ENCODE assay signal across 29 cellular contexts in the genomic region with DNA sequence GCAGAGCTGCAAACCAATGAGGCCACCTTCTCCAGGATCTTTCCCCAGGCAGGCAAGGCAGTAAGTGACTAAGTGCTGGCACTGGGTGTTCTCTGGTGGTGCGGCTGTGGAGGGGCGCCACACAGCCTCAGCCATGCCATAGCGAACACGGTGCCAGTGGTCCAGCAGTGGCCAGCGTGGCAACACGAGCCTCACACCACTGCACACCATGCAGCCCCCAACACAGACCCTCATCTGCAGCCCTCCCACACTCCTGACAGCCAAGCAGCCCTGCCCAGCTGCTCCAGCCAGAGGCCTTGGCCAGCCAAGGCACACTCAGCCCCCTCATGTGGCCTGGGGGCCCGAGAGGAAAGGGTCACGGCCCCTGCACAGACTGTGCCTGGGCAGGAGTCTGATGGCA. TPM values are rescaled to one million over a fixed set of nuclear protein-coding genes. Genes with fewer than 3 reads are reported as not detected.
DNase-seq lines count a peak whose midpoint lies in the region; ATAC-seq and TF ChIP-seq lines count a peak whose summit lies in the region.
"Had no signal": no experiment of that assay in that cellular context is flagged by ENCODE, and none has a peak within 500 bp of the region (broad histone marks: within the 10 kb centered on the region; RNA-seq: fewer than 3 reads in every experiment).

No MANE protein-coding gene starts in this region.

- H3K27me3 ChIP-seq in Loucy (ENCODE audit: insufficient read depth, low read length, poor library complexity, severe bottlenecking) (no peaks in the 10 kb centered on the region), esophagus muscularis mucosa (no peaks in the 10 kb centered on the region), gastrocnemius medialis (no peaks in the 10 kb centered on the region)
- no peaks in the 10 kb centered on the region for H3K27me3 ChIP-seq in effector memory CD4-positive, alpha-beta T cell (replicated peaks; ENCODE audit: control insufficient read depth, insufficient read depth, low read length, poor library complexity, severe bottlenecking)
- H3K27me3 ChIP-seq: heart right ventricle, stomach, thyroid gland had no signal

- no peak for TF ChIP-seq CTCF in Loucy (conservative IDR thresholded peaks at IDR 0.05; ENCODE audit: low read length)
- TF ChIP-seq CTCF in esophagus muscularis mucosa (IDR thresholded peaks at IDR 0.05) = no peak
- TF ChIP-seq CTCF in gastrocnemius medialis (IDR thresholded peaks at IDR 0.05 in 4 of 5, conservative IDR thresholded peaks at IDR 0.05 in 1 of 5) = no peak
- no peak for TF ChIP-seq CTCF in progenitor cell of endocrine pancreas (IDR thresholded peaks at IDR 0.05; ENCODE audit: unreplicated experiment)

- H3K4me2 ChIP-seq in Loucy (ENCODE audit: low read depth, low read length, poor library complexity, severe bottlenecking) = peak overlapping the region; percentile 37

- TF ChIP-seq POLR2A in esophagus muscularis mucosa (IDR thresholded peaks at IDR 0.05; ENCODE audit: low read depth) (no peak), gastrocnemius medialis (IDR thresholded peaks at IDR 0.05) (no peak)

- WGBS in esophagus muscularis mucosa = 86% methylated on average over 8 of the region's 8 CpGs

- H3K27ac ChIP-seq in esophagus muscularis mucosa (replicated peaks in 1 of 4) (peak overlapping the region; percentile 80 to 84 (median 84)), gastrocnemius medialis (peak overlapping the region; percentile 5 to 91 (median 38))
- H3K27ac ChIP-seq in effector memory CD4-positive, alpha-beta T cell (ENCODE audit: insufficient read depth, low read length, poor library complexity, severe bottlenecking) = no peak overlapping the region
- H3K27ac ChIP-seq: SK-N-MC, thyroid gland had no signal

- H3K36me3 ChIP-seq in Loucy (ENCODE audit: insufficient read depth, low read length) = no peaks in the 10 kb centered on the region; the same call in 1 of the 2 replicates
- H3K36me3 ChIP-seq in esophagus muscularis mucosa = peaks cover 2 to 46% (median 29%) of the 10 kb centered on the region in 4 donors
- H3K36me3 ChIP-seq in gastrocnemius medialis = peaks cover 0 to 19% of the 10 kb centered on the region in 2 donors
- H3K36me3 ChIP-seq in effector memory CD4-positive, alpha-beta T cell (ENCODE audit: control insufficient read depth, insufficient read depth, low read length) = peaks cover 27% of the 10 kb centered on the region

- peak overlapping the region; percentile 12 for H3K9ac ChIP-seq in Loucy (ENCODE audit: low read depth, low read length, poor library complexity, severe bottlenecking)

- no peaks in the 10 kb centered on the region for H3K9me3 Mint-ChIP-seq in activated T-cell treated with anti-CD3 and anti-CD28 coated beads, Interleukin-2, amount 50 U/mL, for 24 hours
- no peaks in the 10 kb centered on the region for H3K9me3 Mint-ChIP-seq in activated T-cell treated with anti-CD3 and anti-CD28 coated beads, Interleukin-2, amount 50 U/mL, for 72 hours
- no peaks in the 10 kb centered on the region for H3K9me3 Mint-ChIP-seq in progenitor cell of endocrine pancreas (ENCODE audit: low read depth)
- H3K9me3 Mint-ChIP-seq: T-helper 1 cell treated with Interleukin-12 subunit alpha and Interleukin-12 subunit beta and Interleukin-4 antibody, amounts not matched to agents 30 μg/mL and 1 μg/mL, for 36 hours had no signal

- peaks cover 55% of the 10 kb centered on the region for H3K36me3 Mint-ChIP-seq in activated T-cell treated with anti-CD3 and anti-CD28 coated beads, Interleukin-2, amount 50 U/mL, for 24 hours (ENCODE audit: low read depth)
- H3K36me3 Mint-ChIP-seq in activated T-cell treated with anti-CD3 and anti-CD28 coated beads, Interleukin-2, amount 50 U/mL, for 72 hours (ENCODE audit: insufficient read depth in 2 of 2) = peaks cover 5 to 9% of the 10 kb centered on the region in 2 donors
- H3K36me3 Mint-ChIP-seq in progenitor cell of endocrine pancreas (ENCODE audit: insufficient read depth) = peaks cover 1% of the 10 kb centered on the region

- no peak overlapping the region for H2AFZ ChIP-seq in Loucy (ENCODE audit: low read length)

- in situ Hi-C loops in gastrocnemius medialis (cut with MboI; ENCODE audit: low sequenced_read_pairs in 4 of 4) = no loop called here

- intact Hi-C loops in esophagus muscularis mucosa (cut with DNase I) = no loop called here
- intact Hi-C loops in gastrocnemius medialis (cut with DNase I; ENCODE audit: low total_unique reads) = no loop called here

- H4K20me1 ChIP-seq in Loucy (ENCODE audit: insufficient read depth, low read length, poor library complexity, severe bottlenecking) = peaks cover 62% of the 10 kb centered on the region

- H3K4me3 ChIP-seq in Loucy (ENCODE audit: low read length, poor library complexity, severe bottlenecking) = peak overlapping the region; percentile 20
- no peak overlapping the region for H3K4me3 ChIP-seq in esophagus muscularis mucosa
- no peak overlapping the region for H3K4me3 ChIP-seq in gastrocnemius medialis
- H3K4me3 ChIP-seq in effector memory CD4-positive, alpha-beta T cell (ENCODE audit: insufficient read depth, low read depth, low read length, poor library complexity, severe bottlenecking) = no peak overlapping the region
- H3K4me3 ChIP-seq: heart right ventricle, SK-N-MC, thyroid gland had no signal

- H3K27ac Mint-ChIP-seq in activated T-cell treated with anti-CD3 and anti-CD28 coated beads, Interleukin-2, amount 50 U/mL, for 24 hours = peak overlapping the region; percentile 78
- H3K27ac Mint-ChIP-seq in activated T-cell treated with anti-CD3 and anti-CD28 coated beads, Interleukin-2, amount 50 U/mL, for 72 hours = no peak overlapping the region
- H3K27ac Mint-ChIP-seq in progenitor cell of endocrine pancreas = no peak overlapping the region

- no peak for TF ChIP-seq EP300 in esophagus muscularis mucosa (IDR thresholded peaks at IDR 0.05)

- H3K27me3 Mint-ChIP-seq in activated T-cell treated with anti-CD3 and anti-CD28 coated beads, Interleukin-2, amount 50 U/mL, for 24 hours = no peaks in the 10 kb centered on the region
- no peaks in the 10 kb centered on the region for H3K27me3 Mint-ChIP-seq in activated T-cell treated with anti-CD3 and anti-CD28 coated beads, Interleukin-2, amount 50 U/mL, for 72 hours (ENCODE audit: low read depth)
- H3K27me3 Mint-ChIP-seq in progenitor cell of endocrine pancreas = no peaks in the 10 kb centered on the region

- H3K4me1 ChIP-seq in Loucy (ENCODE audit: insufficient read depth, low read length, poor library complexity, severe bottlenecking) (peaks cover 37% of the 10 kb centered on the region), esophagus muscularis mucosa (peaks cover 57 to 93% (median 91%) of the 10 kb centered on the region in 4 donors), gastrocnemius medialis (peaks cover 54 to 67% of the 10 kb centered on the region in 2 donors)
- H3K4me1 ChIP-seq in effector memory CD4-positive, alpha-beta T cell (ENCODE audit: control insufficient read depth, insufficient read depth, low read length, poor library complexity, severe bottlenecking) = peaks cover 34% of the 10 kb centered on the region

- peak overlapping the region; percentile 25 for H3K4me3 Mint-ChIP-seq in activated T-cell treated with anti-CD3 and anti-CD28 coated beads, Interleukin-2, amount 50 U/mL, for 24 hours
- H3K4me3 Mint-ChIP-seq in activated T-cell treated with anti-CD3 and anti-CD28 coated beads, Interleukin-2, amount 50 U/mL, for 72 hours = no peak overlapping the region
- H3K4me3 Mint-ChIP-seq in progenitor cell of endocrine pancreas (ENCODE audit: low read depth) = no peak overlapping the region

- no peak for ATAC-seq in activated T-cell treated with anti-CD3 and anti-CD28 coated beads, Interleukin-2, amount 50 U/mL, for 72 hours (replicated peaks in 1 of 2)
- no peak for ATAC-seq in gastrocnemius medialis
- ATAC-seq: heart right ventricle had no signal

- H3K9me3 ChIP-seq in Loucy (ENCODE audit: insufficient read depth, low read depth, low read length) = no peaks in the 10 kb centered on the region
- H3K9me3 ChIP-seq in esophagus muscularis mucosa = no peaks in the 10 kb centered on the region
- H3K9me3 ChIP-seq in gastrocnemius medialis = no peaks in the 10 kb centered on the region
- no peaks in the 10 kb centered on the region for H3K9me3 ChIP-seq in effector memory CD4-positive, alpha-beta T cell (ENCODE audit: control insufficient read depth, low read length)
- H3K9me3 ChIP-seq: heart right ventricle, stomach, thyroid gland had no signal

- H3F3A ChIP-seq in Loucy (ENCODE audit: low read depth) = no peaks in the 10 kb centered on the region

- DNase-seq in activated T-cell treated with anti-CD3 and anti-CD28 coated beads, Interleukin-2, amount 50 U/mL, for 24 hours = no peak
- no peak for DNase-seq in activated T-cell treated with anti-CD3 and anti-CD28 coated beads, Interleukin-2, amount 50 U/mL, for 72 hours
- no peak for DNase-seq in esophagus muscularis mucosa (ENCODE audit: extremely low spot score)
- DNase-seq in gastrocnemius medialis = no peak
- no peak for DNase-seq in NCI-H82 (lab: John Stamatoyannopoulos, UW)
- DNase-seq in progenitor cell of endocrine pancreas (ENCODE audit: low spot score, unreplicated experiment) = no peak
- DNase-seq in effector memory CD4-positive, alpha-beta T cell = no peak
- DNase-seq: activated CD4-positive, alpha-beta T cell treated with anti-CD3 and anti-CD28 coated beads for 1 hour; activated T-cell treated with anti-CD3 and anti-CD28 coated beads, Interleukin-2, amount 50 U/mL, for 1 hour; amniotic stem cell; DMS53; effector CD8-positive, alpha-beta T cell; HCEC 1CT; heart right ventricle; Kasumi-1; MV-4-11; NCI-H146; NCI-H2107; NCI-H446; NCI-H774; small intestine; stimulated activated CD4-positive, alpha-beta T cell treated with anti-CD3 and anti-CD28 coated beads, Interleukin-1b, Interleukin-23, amount 100 ng/mL, for 48 hours; stimulated activated CD8-positive, alpha-beta memory T cell treated with anti-CD3 and anti-CD28 coated beads, Interleukin-4, amount 100 ng/mL, for 48 hours; stomach; thyroid gland had no signal

- H3K9me2 ChIP-seq in Loucy (replicated peaks; ENCODE audit: low read depth, low read length) = no peaks in the 10 kb centered on the region

- H3K4me1 Mint-ChIP-seq in activated T-cell treated with anti-CD3 and anti-CD28 coated beads, Interleukin-2, amount 50 U/mL, for 24 hours (ENCODE audit: low read depth) = peaks cover 41% of the 10 kb centered on the region
- peaks cover 31% of the 10 kb centered on the region for H3K4me1 Mint-ChIP-seq in activated T-cell treated with anti-CD3 and anti-CD28 coated beads, Interleukin-2, amount 50 U/mL, for 72 hours (ENCODE audit: low read depth)
- H3K4me1 Mint-ChIP-seq in progenitor cell of endocrine pancreas (ENCODE audit: low read depth) = peaks cover 7% of the 10 kb centered on the region

- peaks cover 71% of the 10 kb centered on the region for H3K79me2 ChIP-seq in Loucy (ENCODE audit: insufficient read depth, low read length)

RNA-seq across cellular contexts. Expression of gene INTS11, which starts 3.0 kb away (rescaled TPM):
- 100 to 1,000 TPM; 108 to 131 TPM for total RNA-seq in activated T-cell treated with anti-CD3 and anti-CD28 coated beads, Interleukin-2, amount 50 U/mL, for 72 hours
- 100 to 1,000 TPM in 1 of 4 donors, 10 to 100 TPM in 3; 75.9 to 121 (median 87.8) TPM for total RNA-seq in esophagus muscularis mucosa
- total RNA-seq in gastrocnemius medialis = 10 to 100 TPM; 74.0 to 94.4 (median 84.7) TPM
- 163 and 177 TPM in 2 replicates for total RNA-seq in progenitor cell of endocrine pancreas

RNA-seq across cellular contexts. Expression of gene CPTP, which starts 3.1 kb away (rescaled TPM):
- 10 to 100 TPM; 18.0 to 22.8 TPM for total RNA-seq in activated T-cell treated with anti-CD3 and anti-CD28 coated beads, Interleukin-2, amount 50 U/mL, for 72 hours
- total RNA-seq in esophagus muscularis mucosa (10 to 100 TPM; 15.4 to 44.9 (median 31.5) TPM), gastrocnemius medialis (10 to 100 TPM; 22.7 to 64.9 (median 34.0) TPM), progenitor cell of endocrine pancreas (16.8 and 17.5 TPM in 2 replicates)

RNA-seq across cellular contexts. Expression of gene TAS1R3, which starts 9.6 kb away (rescaled TPM):
- under 1 TPM; 0.91 to 0.95 TPM for total RNA-seq in activated T-cell treated with anti-CD3 and anti-CD28 coated beads, Interleukin-2, amount 50 U/mL, for 72 hours
- under 1 TPM in 2 of 4 donors, not detected in 2; 0.17 to 0.32 TPM for total RNA-seq in esophagus muscularis mucosa
- total RNA-seq in gastrocnemius medialis = under 1 TPM in 2 of 4 donors, not detected in 2; 0.20 to 0.44 TPM
- total RNA-seq in progenitor cell of endocrine pancreas = 1.1 and 1.2 TPM in 2 replicates
- total RNA-seq: epithelial cell of proximal tubule had no signal

RNA-seq across cellular contexts. Expression of gene PUSL1, which starts 13.1 kb away (rescaled TPM):
- 10 to 100 TPM; 11.0 to 11.9 TPM for total RNA-seq in activated T-cell treated with anti-CD3 and anti-CD28 coated beads, Interleukin-2, amount 50 U/mL, for 72 hours
- total RNA-seq in esophagus muscularis mucosa = 10 to 100 TPM; 10.3 to 24.7 (median 21.7) TPM
- 10 to 100 TPM in 2 of 4 donors, 1 to 10 TPM in 2; 6.2 to 13.1 (median 9.5) TPM for total RNA-seq in gastrocnemius medialis
- 13.8 and 17.9 TPM in 2 replicates for total RNA-seq in progenitor cell of endocrine pancreas

RNA-seq across cellular contexts. Expression of gene ACAP3, which starts 13.7 kb away (rescaled TPM):
- total RNA-seq in activated T-cell treated with anti-CD3 and anti-CD28 coated beads, Interleukin-2, amount 50 U/mL, for 72 hours = 10 to 100 TPM; 28.6 to 37.9 TPM
- 10 to 100 TPM; 34.8 to 63.2 (median 47.4) TPM for total RNA-seq in esophagus muscularis mucosa
- 10 to 100 TPM; 18.4 to 31.9 (median 25.8) TPM for total RNA-seq in gastrocnemius medialis
- 111 and 124 TPM in 2 replicates for total RNA-seq in progenitor cell of endocrine pancreas
